In genomic region chr10:34866848-34867247, GRCh38 we compare ENCODE assay signal across 14 cellular contexts. TPM values are rescaled to one million over a fixed set of nuclear protein-coding genes. Genes with fewer than 3 reads are reported as not detected.
DNase-seq lines count a peak whose midpoint lies in the region; TF ChIP-seq lines count a peak whose summit lies in the region.
"Had no signal": no experiment of that assay in that cellular context is flagged by ENCODE, and none has a peak within 500 bp of the region (broad histone marks: within the 10 kb centered on the region; RNA-seq: fewer than 3 reads in every experiment).

No MANE protein-coding gene starts in this region.

- H2BK12ac ChIP-seq in H9 (ENCODE audit: insufficient read length, low read depth, low read length) = no peak overlapping the region

- no CpG with 5 or more reads among the region's 3 CpGs for WGBS in H9 (ENCODE audit: extremely low coverage, insufficient read length, low lambda C conversion rate)

- H3K56ac ChIP-seq in H9 (ENCODE audit: insufficient read length, low read depth, low read length) = no peak overlapping the region

- no peak overlapping the region for H2BK120ac ChIP-seq in H9 (ENCODE audit: low read depth, low read length, poor library complexity, severe bottlenecking)

- no peak for TF ChIP-seq CTCF in H9 (conservative IDR thresholded peaks at IDR 0.05)

- no peak overlapping the region for H2BK5ac ChIP-seq in H9 (ENCODE audit: insufficient read length, low read length)

- no peaks in the 10 kb centered on the region for H3K79me2 ChIP-seq in H9 (ENCODE audit: insufficient read depth, low read length)
- H3K79me2 ChIP-seq: hepatocyte had no signal

- no peaks in the 10 kb centered on the region for H3K79me1 ChIP-seq in H9 (ENCODE audit: insufficient read depth, low read depth, low read length, poor library complexity, severe bottlenecking)

- no peak overlapping the region for H4K91ac ChIP-seq in H9 (ENCODE audit: insufficient read length, low read depth, low read length)

- no peak overlapping the region for H2BK15ac ChIP-seq in H9 (ENCODE audit: low read depth, low read length)

- H3K4me2 ChIP-seq in H9 (ENCODE audit: insufficient read depth, insufficient read length, low read length) = no peak overlapping the region
- H3K4me2 ChIP-seq: hepatocyte had no signal

- no peaks in the 10 kb centered on the region for H4K20me1 ChIP-seq in H9 (ENCODE audit: control insufficient read depth, insufficient read depth, insufficient read length)

- no peaks in the 10 kb centered on the region for H3K4me1 ChIP-seq in H9 (ENCODE audit: insufficient read depth, low read length)

- H3K27me3 Mint-ChIP-seq in H9 (ENCODE audit: low read depth) = no peaks in the 10 kb centered on the region; the same call in 1 of the 2 replicates

- no peak overlapping the region for H3K18ac ChIP-seq in H9 (ENCODE audit: insufficient read length, low read depth, low read length)

- no peak overlapping the region for H2AK5ac ChIP-seq in H9 (ENCODE audit: insufficient read length, low read length)

- H3K4ac ChIP-seq in H9 (ENCODE audit: low read depth, low read length) = no peak overlapping the region

- no peak overlapping the region; a peak in 1 of 7 replicates for H3K27ac Mint-ChIP-seq in H9
- H3K27ac Mint-ChIP-seq: naive thymus-derived CD8-positive, alpha-beta T cell had no signal

- no peak overlapping the region for H4K5ac ChIP-seq in H9 (ENCODE audit: insufficient read length, low read depth, low read length)

- no peaks in the 10 kb centered on the region; a peak in 1 of 5 replicates for H3K9me3 Mint-ChIP-seq in H9
- H3K9me3 Mint-ChIP-seq: naive thymus-derived CD8-positive, alpha-beta T cell had no signal

- peak; percentile 79 for DNase-seq in DMS 273 treated with DMSO at 0.1 percent for 48 hours (lab: John Stamatoyannopoulos, UW)
- DNase-seq in H9 = peak; percentile 50
- peak; percentile 60 for DNase-seq in NCI-H524 treated with DMSO at 0.1 percent for 48 hours (lab: John Stamatoyannopoulos, UW)
- peak; percentile 25 for DNase-seq in iPS DF 19.7 (ENCODE audit: low read depth, low spot score)
- no peak for DNase-seq in activated T-cell treated with anti-CD3 and anti-CD28 coated beads, Interleukin-2, amount 50 U/mL, for 48 hours
- DNase-seq in COR-L47 (lab: John Stamatoyannopoulos, UW) = no peak
- no peak for DNase-seq in amygdala (lab: John Stamatoyannopoulos, UW)
- DNase-seq in cerebellar nuclear complex (lab: John Stamatoyannopoulos, UW) = no peak
- DNase-seq: activated naive CD4-positive, alpha-beta T cell treated with Interleukin-2 at 50 U/mL for 16 hours; DMS153; dorsolateral prefrontal cortex; naive thymus-derived CD8-positive, alpha-beta T cell had no signal

- no peak overlapping the region for H2BK20ac ChIP-seq in H9 (ENCODE audit: low read depth, low read length, poor library complexity, severe bottlenecking)

- H3K27me3 ChIP-seq in H9 (ENCODE audit: insufficient read depth, low read length) = no peaks in the 10 kb centered on the region
- H3K27me3 ChIP-seq: body of pancreas, hepatocyte had no signal

- H3K36me3 Mint-ChIP-seq in H9 (ENCODE audit: insufficient read depth in 1 of 3, low read depth in 3 of 3) = no peaks in the 10 kb centered on the region
- H3K36me3 Mint-ChIP-seq: naive thymus-derived CD8-positive, alpha-beta T cell had no signal

- H3T11ph ChIP-seq in H9 (ENCODE audit: low read length) = no peak overlapping the region

- H3K9me3 ChIP-seq in H9 (ENCODE audit: control insufficient read depth, low read depth, low read length) = no peaks in the 10 kb centered on the region
- H3K9me3 ChIP-seq: body of pancreas had no signal

- peaks cover 15 to 23% of the 10 kb centered on the region in 2 experiments for H3K4me1 Mint-ChIP-seq in H9

- H3K14ac ChIP-seq in H9 (ENCODE audit: insufficient read depth, low read length) = no peak overlapping the region

- no peak overlapping the region for H3K23ac ChIP-seq in H9 (ENCODE audit: insufficient read length, low read depth, low read length)

- H3K4me3 Mint-ChIP-seq in H9 = no peak overlapping the region
- H3K4me3 Mint-ChIP-seq: naive thymus-derived CD8-positive, alpha-beta T cell had no signal

- H3K9ac ChIP-seq in H9 (ENCODE audit: extremely low read depth, insufficient read length, low read length) = no peak overlapping the region

- no peak overlapping the region for H3K27ac ChIP-seq in H9 (ENCODE audit: insufficient read length, low read depth, low read length)
- H3K27ac ChIP-seq: body of pancreas, dorsolateral prefrontal cortex, hepatocyte had no signal

- no peaks in the 10 kb centered on the region for H3K23me2 ChIP-seq in H9 (ENCODE audit: insufficient read length, low read depth, low read length, poor library complexity, severe bottlenecking)

- peak overlapping the region; percentile 48 for H2AFZ ChIP-seq in H9 (ENCODE audit: low read length)
- H2AFZ ChIP-seq: hepatocyte had no signal

- H4K8ac ChIP-seq in H9 (replicated peaks; ENCODE audit: insufficient read length, low read depth, low read length) = no peak overlapping the region

RNA-seq across cellular contexts. Expression of gene PARD3, which starts 51.8 kb away (rescaled TPM):
- 44.7 and 47.2 TPM in 2 replicates for total RNA-seq in H9 (2021)

Comparison
In these comparisons a context has a peak if more than half of its experiments do, and no peak if none do; other contexts are left out.
1. DNase-seq: peak in DMS 273 treated with DMSO at 0.1 percent for 48 hours (single experiment), H9 (single experiment), NCI-H524 treated with DMSO at 0.1 percent for 48 hours (single experiment) and iPS DF 19.7 (single experiment); none in activated T-cell treated with anti-CD3 and anti-CD28 coated beads, Interleukin-2, amount 50 U/mL, for 48 hours (0 of 2), COR-L47 (single experiment), amygdala (0 of 56) and cerebellar nuclear complex (0 of 2).